Comparison of ENCODE assay signal across 10 cellular contexts in the genomic region with DNA sequence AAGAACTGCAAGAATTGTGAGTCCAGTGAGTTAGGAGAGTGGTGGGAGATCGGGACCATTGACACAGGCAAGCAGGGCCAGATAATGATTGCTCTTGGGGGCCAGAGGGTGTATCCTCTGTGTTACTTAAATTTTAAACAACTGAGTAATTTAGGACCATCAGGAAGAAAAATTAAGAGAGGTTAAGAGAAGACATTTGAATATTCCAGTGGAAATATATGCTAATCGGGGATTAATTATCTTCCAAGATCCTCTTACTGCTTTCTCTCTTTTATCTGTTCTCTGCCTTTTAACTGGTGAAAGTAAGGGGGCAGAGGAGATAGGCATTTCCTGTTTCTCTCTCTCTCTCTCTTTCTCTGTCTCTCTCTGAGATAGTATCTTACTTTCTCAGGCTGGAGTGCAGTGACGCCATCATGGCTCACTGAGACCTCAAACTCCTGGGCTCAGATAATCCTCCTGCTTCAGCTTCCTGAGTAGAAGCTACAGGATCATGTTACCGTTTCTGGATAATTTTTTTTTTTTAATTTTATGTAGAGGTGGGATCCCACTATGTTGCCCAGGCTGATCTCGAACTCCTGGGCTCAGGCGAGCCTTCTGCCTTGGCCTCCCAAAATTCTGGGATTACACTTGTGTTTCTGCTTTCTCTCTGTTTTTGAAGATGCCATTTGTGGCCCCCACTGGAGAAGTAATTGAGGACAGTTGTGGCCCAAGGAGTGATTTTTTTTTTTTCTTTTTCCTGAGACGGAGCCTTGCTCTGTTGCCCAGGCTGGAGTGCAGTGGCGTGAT.
DNase-seq lines count a peak whose midpoint lies in the region; ATAC-seq and TF ChIP-seq lines count a peak whose summit lies in the region.
"Had no signal": no experiment of that assay in that cellular context is flagged by ENCODE, and none has a peak within 500 bp of the region (broad histone marks: within the 10 kb centered on the region; RNA-seq: fewer than 3 reads in every experiment).

No MANE protein-coding gene starts in this region.

- H3K27ac ChIP-seq in mammary epithelial cell (ENCODE audit: insufficient read depth, low read depth, low read length) (peak overlapping the region; percentile 58), testis (no peak overlapping the region)

- no peak for TF ChIP-seq POLR2A in testis (IDR thresholded peaks at IDR 0.05)

- H3K4me2 ChIP-seq in mammary epithelial cell (ENCODE audit: insufficient read depth, low read depth, low read length), result peak overlapping the region; percentile 20

- no peak for ATAC-seq in stimulated activated memory B cell treated with anti-CD40 and anti-IgM and Interleukin-4, amounts not matched to agents 10 μg/mL and 1 μg/mL and 100 μg/mL, for 72 hours
- ATAC-seq in GM21786 (IDR thresholded peaks at IDR 0.05; ENCODE audit: unreplicated experiment), result no peak

- CTCF ChIA-PET in mammary epithelial cell (lab: Charles Lee; ENCODE audit: low non-redundant PET) (no interaction called here), MCF 10A (lab: Yijun Ruan, JAX) (no interaction called here)

- no peaks in the 10 kb centered on the region for H3K36me3 ChIP-seq in mammary epithelial cell (ENCODE audit: insufficient read depth, low read length)
- H3K36me3 ChIP-seq in testis (ENCODE audit: low read depth, missing control alignments), result no peaks in the 10 kb centered on the region

- H4K20me1 ChIP-seq in mammary epithelial cell (ENCODE audit: insufficient read depth, low read length), result no peaks in the 10 kb centered on the region

- H3K4me1 Mint-ChIP-seq in MCF 10A (ENCODE audit: insufficient read depth, unreplicated experiment), result peaks cover 16% of the 10 kb centered on the region
- H3K4me1 Mint-ChIP-seq in T-helper 1 cell treated with Interleukin-12 subunit alpha and Interleukin-12 subunit beta and Interleukin-4 antibody, amounts not matched to agents 30 μg/mL and 1 μg/mL, for 36 hours (ENCODE audit: low read depth), result peaks cover 9% of the 10 kb centered on the region
- peaks cover 39% of the 10 kb centered on the region for H3K4me1 Mint-ChIP-seq in stimulated activated memory B cell treated with anti-CD40 and anti-IgM and Interleukin-4, amounts not matched to agents 10 μg/mL and 1 μg/mL and 100 μg/mL, for 72 hours

- no peak overlapping the region for H3K4me3 Mint-ChIP-seq in MCF 10A (ENCODE audit: unreplicated experiment)
- no peak overlapping the region for H3K4me3 Mint-ChIP-seq in T-helper 1 cell treated with Interleukin-12 subunit alpha and Interleukin-12 subunit beta and Interleukin-4 antibody, amounts not matched to agents 30 μg/mL and 1 μg/mL, for 36 hours
- no peak overlapping the region for H3K4me3 Mint-ChIP-seq in stimulated activated memory B cell treated with anti-CD40 and anti-IgM and Interleukin-4, amounts not matched to agents 10 μg/mL and 1 μg/mL and 100 μg/mL, for 72 hours

- H3K27me3 ChIP-seq in mammary epithelial cell (ENCODE audit: insufficient read depth, low read length) (no peaks in the 10 kb centered on the region), testis (no peaks in the 10 kb centered on the region)

- WGBS in mammary epithelial cell (ENCODE audit: low coverage, missing lambda C conversion rate), result 82% methylated on average over 7 of the region's 8 CpGs
- 83 to 85% methylated on average over 8 of the region's 8 CpGs for WGBS in testis, 2 donors

- H3K36me3 Mint-ChIP-seq in MCF 10A (ENCODE audit: insufficient read depth, unreplicated experiment), result no peaks in the 10 kb centered on the region
- peaks cover 5% of the 10 kb centered on the region for H3K36me3 Mint-ChIP-seq in T-helper 1 cell treated with Interleukin-12 subunit alpha and Interleukin-12 subunit beta and Interleukin-4 antibody, amounts not matched to agents 30 μg/mL and 1 μg/mL, for 36 hours (ENCODE audit: low read depth)
- peaks cover 16% of the 10 kb centered on the region for H3K36me3 Mint-ChIP-seq in stimulated activated memory B cell treated with anti-CD40 and anti-IgM and Interleukin-4, amounts not matched to agents 10 μg/mL and 1 μg/mL and 100 μg/mL, for 72 hours

- H3K27me3 Mint-ChIP-seq in MCF 10A (ENCODE audit: insufficient read depth, unreplicated experiment), result no peaks in the 10 kb centered on the region
- no peaks in the 10 kb centered on the region for H3K27me3 Mint-ChIP-seq in T-helper 1 cell treated with Interleukin-12 subunit alpha and Interleukin-12 subunit beta and Interleukin-4 antibody, amounts not matched to agents 30 μg/mL and 1 μg/mL, for 36 hours (ENCODE audit: low read depth)
- no peaks in the 10 kb centered on the region for H3K27me3 Mint-ChIP-seq in stimulated activated memory B cell treated with anti-CD40 and anti-IgM and Interleukin-4, amounts not matched to agents 10 μg/mL and 1 μg/mL and 100 μg/mL, for 72 hours

- intact Hi-C loops in mammary epithelial cell (cut with micrococcal nuclease) (no loop called here), MCF 10A (cut with micrococcal nuclease) (no loop called here), testis (cut with DNase I; ENCODE audit: low total_unique reads) (no loop called here)

- peaks cover 73% of the 10 kb centered on the region for H3K79me2 ChIP-seq in mammary epithelial cell (ENCODE audit: insufficient read depth, low read length)

- H3K4me3 ChIP-seq in mammary epithelial cell (replicated peaks in 1 of 3; ENCODE audit: insufficient read depth in 1 of 3, low read depth in 2 of 3, low read length in 3 of 3) (no peak overlapping the region), epithelial cell of esophagus (ENCODE audit: low read length) (no peak overlapping the region), testis (no peak overlapping the region)

- H3K27ac Mint-ChIP-seq in MCF 10A (ENCODE audit: low read depth, unreplicated experiment), result no peak overlapping the region
- peak overlapping the region; percentile 2 for H3K27ac Mint-ChIP-seq in T-helper 1 cell treated with Interleukin-12 subunit alpha and Interleukin-12 subunit beta and Interleukin-4 antibody, amounts not matched to agents 30 μg/mL and 1 μg/mL, for 36 hours
- H3K27ac Mint-ChIP-seq in stimulated activated memory B cell treated with anti-CD40 and anti-IgM and Interleukin-4, amounts not matched to agents 10 μg/mL and 1 μg/mL and 100 μg/mL, for 72 hours, result peak overlapping the region; percentile 2

- H2AFZ ChIP-seq in mammary epithelial cell (ENCODE audit: low read depth, low read length), result no peak overlapping the region

- in situ Hi-C loops in mammary epithelial cell (cut with MboI; ENCODE audit: low sequenced_read_pairs in 2 of 2), result no loop called here

- BruUV-seq in mammary epithelial cell (replicated peaks; lab: Mats Ljungman, UMichigan), result no TSS peak
- BruUV-seq in MCF 10A (replicated peaks; lab: Mats Ljungman, UMichigan), result no TSS peak

- H3K9ac ChIP-seq in mammary epithelial cell (ENCODE audit: insufficient read depth, low read length), result peak overlapping the region; percentile 7

- H3K9me3 Mint-ChIP-seq in MCF 10A (ENCODE audit: unreplicated experiment), result no peaks in the 10 kb centered on the region
- no peaks in the 10 kb centered on the region for H3K9me3 Mint-ChIP-seq in T-helper 1 cell treated with Interleukin-12 subunit alpha and Interleukin-12 subunit beta and Interleukin-4 antibody, amounts not matched to agents 30 μg/mL and 1 μg/mL, for 36 hours
- no peaks in the 10 kb centered on the region for H3K9me3 Mint-ChIP-seq in stimulated activated memory B cell treated with anti-CD40 and anti-IgM and Interleukin-4, amounts not matched to agents 10 μg/mL and 1 μg/mL and 100 μg/mL, for 72 hours

- H3K9me3 ChIP-seq in mammary epithelial cell (replicated peaks; ENCODE audit: insufficient read depth, low read length), result no peaks in the 10 kb centered on the region
- no peaks in the 10 kb centered on the region for H3K9me3 ChIP-seq in testis

- dilution Hi-C loops in mammary epithelial cell (cut with HindIII; ENCODE audit: low sequenced_read_pairs), result loop anchor here (5.0 kb wide), 1 partner anchor 53 kb away; no protein-coding TSS in a partner anchor

- DNase-seq in mammary epithelial cell (peak; percentile 81), MCF 10A (ENCODE audit: unreplicated experiment) (no peak), epithelial cell of esophagus (ENCODE audit: low read depth) (peak; percentile 67), testis (no peak), NCI-H1092 treated with DMSO at 0.1 percent for 48 hours (lab: John Stamatoyannopoulos, UW) (no peak)
- DNase-seq: H7, head of caudate nucleus had no signal

- POLR2A ChIA-PET in MCF 10A (lab: Yijun Ruan, JAX), result interaction anchor here (0.8 to 1.6 kb wide), 2 partner anchors 10 to 17 kb away, joined by 3 to 4 read pairs; no protein-coding TSS in a partner anchor

- peaks cover 9% of the 10 kb centered on the region for H3K4me1 ChIP-seq in mammary epithelial cell (ENCODE audit: insufficient read depth, low read length)
- no peaks in the 10 kb centered on the region for H3K4me1 ChIP-seq in testis

- no peak for TF ChIP-seq CTCF in mammary epithelial cell (conservative IDR thresholded peaks at IDR 0.05 in 1 of 2, IDR thresholded peaks at IDR 0.05 in 1 of 2; ENCODE audit: extremely low read depth in 1 of 2, insufficient read depth in 1 of 2, low read depth in 1 of 2, low read length in 2 of 2)
- TF ChIP-seq CTCF in MCF 10A (IDR thresholded peaks at IDR 0.05; ENCODE audit: unreplicated experiment), result no peak
- no peak for TF ChIP-seq CTCF in epithelial cell of esophagus (IDR thresholded peaks at IDR 0.05; ENCODE audit: insufficient read depth, low read depth, low read length, missing control alignments)
- TF ChIP-seq CTCF in testis (IDR thresholded peaks at IDR 0.05), result no peak

Comparison
In these comparisons a context has a peak if more than half of its experiments do, and no peak if none do; other contexts are left out.
1. DNase-seq: peak in mammary epithelial cell (single experiment) and epithelial cell of esophagus (single experiment); none in MCF 10A (single experiment), testis (single experiment) and NCI-H1092 treated with DMSO at 0.1 percent for 48 hours (single experiment).